ENCODE assay signal across 28 cellular contexts in the genomic region with DNA sequence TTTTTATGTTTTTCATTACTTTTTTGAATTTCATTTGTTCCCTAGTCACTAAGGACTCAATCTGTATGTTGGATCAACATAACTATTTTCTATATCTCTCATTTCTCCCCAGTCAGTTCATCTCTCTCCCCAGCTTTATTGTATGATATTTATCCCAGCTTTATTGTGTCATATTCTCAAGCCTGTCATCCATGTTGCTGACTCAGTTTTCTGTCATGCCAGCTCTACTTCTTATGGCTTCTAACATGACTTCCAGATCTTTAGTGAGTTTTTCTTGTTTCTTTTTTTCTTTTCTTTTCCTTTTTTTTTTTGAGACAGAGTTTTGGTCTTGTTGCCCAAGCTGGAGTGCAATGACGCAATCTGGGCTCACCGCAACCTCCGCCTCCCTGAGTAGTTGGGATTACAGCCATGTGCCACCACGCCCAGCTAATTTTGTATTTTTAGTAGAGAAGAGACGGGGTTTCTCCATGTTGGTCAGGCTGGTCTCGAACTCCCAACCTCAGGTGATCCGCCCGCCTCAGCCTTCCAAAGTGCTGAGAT. TPM values are rescaled to one million over a fixed set of nuclear protein-coding genes. Genes with fewer than 3 reads are reported as not detected.
A peak's percentile ranks its signal among the peaks of the same experiment; 100 is the strongest.
DNase-seq lines count a peak whose midpoint lies in the region; ATAC-seq and TF ChIP-seq lines count a peak whose summit lies in the region.
"Had no signal": no experiment of that assay in that cellular context is flagged by ENCODE, and none has a peak within 500 bp of the region (broad histone marks: within the 10 kb centered on the region; RNA-seq: fewer than 3 reads in every experiment).

No MANE protein-coding gene starts in this region.

- dilution Hi-C loops in mammary epithelial cell (cut with HindIII; ENCODE audit: low sequenced_read_pairs) = no loop called here

- peaks cover 2% of the 10 kb centered on the region for H3K4me1 Mint-ChIP-seq in osteocyte (ENCODE audit: unreplicated experiment)
- H3K4me1 Mint-ChIP-seq: activated naive CD4-positive, alpha-beta T cell treated with anti-CD3 and anti-CD28 coated beads, Interleukin-2, amount 50 U/mL, for 24 hours; activated T-helper 17 cell treated with anti-CD3 and anti-CD28 coated beads, Interleukin-2, amount 50 U/mL, for 72 hours; CD4-positive, CD25-positive, alpha-beta regulatory T cell; nephron had no signal

- no peaks in the 10 kb centered on the region for H3K9me3 Mint-ChIP-seq in osteocyte (ENCODE audit: unreplicated experiment)
- H3K9me3 Mint-ChIP-seq: activated naive CD4-positive, alpha-beta T cell treated with anti-CD3 and anti-CD28 coated beads, Interleukin-2, amount 50 U/mL, for 24 hours; activated T-helper 17 cell treated with anti-CD3 and anti-CD28 coated beads, Interleukin-2, amount 50 U/mL, for 72 hours; nephron had no signal

- no peak for TF ChIP-seq CTCF in NB4 (IDR thresholded peaks at IDR 0.05; ENCODE audit: low read depth, low read length)
- no peak for TF ChIP-seq CTCF in mammary epithelial cell (conservative IDR thresholded peaks at IDR 0.05 in 1 of 2, IDR thresholded peaks at IDR 0.05 in 1 of 2; ENCODE audit: extremely low read depth in 1 of 2, insufficient read depth in 1 of 2, low read depth in 1 of 2, low read length in 2 of 2)
- TF ChIP-seq CTCF in left lung (IDR thresholded peaks at IDR 0.05) = no peak
- no peak for TF ChIP-seq CTCF in lower lobe of right lung (IDR thresholded peaks at IDR 0.05)
- no peak for TF ChIP-seq CTCF in osteocyte (IDR thresholded peaks at IDR 0.05)

- H3K9me3 ChIP-seq in GM23248 (ENCODE audit: low read depth) (no peaks in the 10 kb centered on the region), mammary epithelial cell (replicated peaks; ENCODE audit: insufficient read depth, low read length) (no peaks in the 10 kb centered on the region), left lung (no peaks in the 10 kb centered on the region), lower lobe of right lung (no peaks in the 10 kb centered on the region)
- H3K9me3 ChIP-seq: right atrium auricular region, testis, uterus had no signal

- peaks cover 4% of the 10 kb centered on the region for H3K27me3 Mint-ChIP-seq in osteocyte (ENCODE audit: unreplicated experiment)

- H3K4me2 ChIP-seq in GM23248 (ENCODE audit: unreplicated experiment) = no peak overlapping the region
- H3K4me2 ChIP-seq in mammary epithelial cell (ENCODE audit: insufficient read depth, low read depth, low read length) = no peak overlapping the region

- no peak overlapping the region for H3K27ac Mint-ChIP-seq in osteocyte (ENCODE audit: unreplicated experiment)
- H3K27ac Mint-ChIP-seq: activated naive CD4-positive, alpha-beta T cell treated with anti-CD3 and anti-CD28 coated beads, Interleukin-2, amount 50 U/mL, for 24 hours; activated T-helper 17 cell treated with anti-CD3 and anti-CD28 coated beads, Interleukin-2, amount 50 U/mL, for 72 hours; nephron; stimulated activated naive B cell treated with anti-CD40 and anti-IgM and Interleukin-4, amounts not matched to agents 10 μg/mL and 1 μg/mL and 100 μg/mL, for 72 hours had no signal

- intact Hi-C loops in mammary epithelial cell (cut with micrococcal nuclease) = no loop called here
- intact Hi-C loops in left lung (cut with DNase I) = no loop called here
- intact Hi-C loops in lower lobe of right lung (cut with DNase I) = no loop called here

- H3K36me3 Mint-ChIP-seq in osteocyte (ENCODE audit: unreplicated experiment) = no peaks in the 10 kb centered on the region
- H3K36me3 Mint-ChIP-seq: activated naive CD4-positive, alpha-beta T cell treated with anti-CD3 and anti-CD28 coated beads, Interleukin-2, amount 50 U/mL, for 24 hours; CD4-positive, CD25-positive, alpha-beta regulatory T cell; stimulated activated naive B cell treated with anti-CD40 and anti-IgM and Interleukin-4, amounts not matched to agents 10 μg/mL and 1 μg/mL and 100 μg/mL, for 72 hours had no signal

- no peaks in the 10 kb centered on the region for H3K36me3 ChIP-seq in GM23248 (ENCODE audit: low read depth)
- no peaks in the 10 kb centered on the region for H3K36me3 ChIP-seq in mammary epithelial cell (ENCODE audit: insufficient read depth, low read length)
- H3K36me3 ChIP-seq in left lung = no peaks in the 10 kb centered on the region
- H3K36me3 ChIP-seq in lower lobe of right lung = no peaks in the 10 kb centered on the region
- H3K36me3 ChIP-seq: right atrium auricular region, uterus had no signal

- WGBS in GM23248 (ENCODE audit: low coverage in 1 of 2, low lambda C conversion rate in 2 of 2, missing lambda C conversion rate in 2 of 2), 2 experiments = 54 to 59% methylated on average over 8 of the region's 8 CpGs
- WGBS in mammary epithelial cell (ENCODE audit: low coverage, missing lambda C conversion rate) = 73% methylated on average over 8 of the region's 8 CpGs

- H3K27ac ChIP-seq in GM23248 (no peak overlapping the region; the same call in 1 of the 2 replicates), mammary epithelial cell (ENCODE audit: insufficient read depth, low read depth, low read length) (no peak overlapping the region), left lung (no peak overlapping the region), lower lobe of right lung (no peak overlapping the region)
- H3K27ac ChIP-seq: parathyroid adenoma, right atrium auricular region, RWPE1, testis, uterus had no signal

- no peak for TF ChIP-seq POLR2A in NB4 (IDR thresholded peaks at IDR 0.05; ENCODE audit: extremely low read depth, insufficient read length)

- H3K9ac ChIP-seq in GM23248 (no peak overlapping the region), mammary epithelial cell (ENCODE audit: insufficient read depth, low read length) (no peak overlapping the region)
- H3K9ac ChIP-seq: parathyroid adenoma had no signal

- H3F3A ChIP-seq in GM23248 (ENCODE audit: insufficient read depth) = peaks cover 7% of the 10 kb centered on the region; the same call in 1 of the 2 replicates

- no peak overlapping the region for H3K4me3 Mint-ChIP-seq in osteocyte (ENCODE audit: unreplicated experiment)
- H3K4me3 Mint-ChIP-seq: activated naive CD4-positive, alpha-beta T cell treated with anti-CD3 and anti-CD28 coated beads, Interleukin-2, amount 50 U/mL, for 24 hours; activated T-helper 17 cell treated with anti-CD3 and anti-CD28 coated beads, Interleukin-2, amount 50 U/mL, for 72 hours; CD4-positive, CD25-positive, alpha-beta regulatory T cell; nephron; stimulated activated naive B cell treated with anti-CD40 and anti-IgM and Interleukin-4, amounts not matched to agents 10 μg/mL and 1 μg/mL and 100 μg/mL, for 72 hours had no signal

- H2AFZ ChIP-seq in GM23248 (0 out of 2 replicates have a peak overlapping the region, but pooled peaks have one; percentile 20), mammary epithelial cell (ENCODE audit: low read depth, low read length) (no peak overlapping the region)
- H2AFZ ChIP-seq: parathyroid adenoma had no signal

- H3K27me3 ChIP-seq in GM23248 (replicated peaks; ENCODE audit: insufficient read depth) = no peaks in the 10 kb centered on the region
- H3K27me3 ChIP-seq in mammary epithelial cell (ENCODE audit: insufficient read depth, low read length) = no peaks in the 10 kb centered on the region
- H3K27me3 ChIP-seq in left lung = no peaks in the 10 kb centered on the region
- H3K27me3 ChIP-seq in lower lobe of right lung (ENCODE audit: low read depth) = no peaks in the 10 kb centered on the region
- H3K27me3 ChIP-seq: right atrium auricular region, testis, uterus had no signal

- CTCF ChIA-PET in mammary epithelial cell (lab: Charles Lee; ENCODE audit: low non-redundant PET) = no interaction called here

- peaks cover 16% of the 10 kb centered on the region for H3K4me1 ChIP-seq in GM23248 (ENCODE audit: insufficient read depth)
- peaks cover 12% of the 10 kb centered on the region for H3K4me1 ChIP-seq in mammary epithelial cell (ENCODE audit: insufficient read depth, low read length)
- H3K4me1 ChIP-seq in left lung = no peaks in the 10 kb centered on the region
- H3K4me1 ChIP-seq in lower lobe of right lung = no peaks in the 10 kb centered on the region
- H3K4me1 ChIP-seq: parathyroid adenoma, right atrium auricular region, testis, uterus had no signal

- no peaks in the 10 kb centered on the region for H3K9me2 ChIP-seq in GM23248 (ENCODE audit: insufficient read depth)

- no TSS peak for BruUV-seq in mammary epithelial cell (replicated peaks; lab: Mats Ljungman, UMichigan)

- peak; percentile 54 for DNase-seq in GM23248
- DNase-seq in NB4 (ENCODE audit: low read depth) = peak; percentile 83
- DNase-seq in mammary epithelial cell = peak; percentile 25
- DNase-seq in left lung = peak in 1 of 2 donors; percentile 48
- no peak for DNase-seq in lower lobe of right lung
- DNase-seq in osteocyte (ENCODE audit: extremely low spot score, unreplicated experiment) = no peak
- DNase-seq in HUDEP-2 (lab: John Stamatoyannopoulos, UW; ENCODE audit: unreplicated experiment in 76 of 76) = no peak
- DNase-seq: activated CD4-positive, alpha-beta T cell treated with anti-CD3 and anti-CD28 coated beads, Interleukin-2, amount 50 U/mL, for 4 hours; activated CD4-positive, CD25-positive, alpha-beta regulatory T cell; activated CD8-positive, alpha-beta memory T cell treated with anti-CD3 and anti-CD28 coated beads, Interleukin-2, amount 50 U/mL, for 4 hours; CD4-positive, CD25-positive, alpha-beta regulatory T cell; EL; hippocampal formation; KG1; left ventricle myocardium superior; NCI-H1048; NCI-H1694 treated with DMSO at 0.1 percent for 48 hours; NCI-H526 treated with DMSO at 0.1 percent for 48 hours; stimulated activated CD4-positive, alpha-beta T cell treated with anti-CD3 and anti-CD28 coated beads, Interleukin-4, amount 100 ng/mL, for 24 hours; stimulated activated naive B cell treated with anti-CD40 and anti-IgM and Interleukin-4, amounts not matched to agents 10 μg/mL and 1 μg/mL and 100 μg/mL, for 72 hours; testis; uterus had no signal

- ATAC-seq in left lung (peak; percentile 24), lower lobe of right lung (no peak)
- ATAC-seq: activated T-helper 17 cell treated with anti-CD3 and anti-CD28 coated beads, Interleukin-2, amount 50 U/mL, for 72 hours; left ventricle myocardium superior; stimulated activated naive B cell treated with anti-CD40 and anti-IgM and Interleukin-4, amounts not matched to agents 10 μg/mL and 1 μg/mL and 100 μg/mL, for 72 hours had no signal

- H4K20me1 ChIP-seq in GM23248 (ENCODE audit: insufficient read depth) (no peaks in the 10 kb centered on the region), mammary epithelial cell (ENCODE audit: insufficient read depth, low read length) (no peaks in the 10 kb centered on the region)

- H3K4me3 ChIP-seq in GM23248 (no peak overlapping the region), NB4 (ENCODE audit: low read depth, low read length) (no peak overlapping the region), mammary epithelial cell (replicated peaks in 1 of 3; ENCODE audit: insufficient read depth in 1 of 3, low read depth in 2 of 3, low read length in 3 of 3) (no peak overlapping the region), left lung (no peak overlapping the region), lower lobe of right lung (no peak overlapping the region)
- H3K4me3 ChIP-seq: right atrium auricular region, testis, uterus had no signal

- in situ Hi-C loops in GM23248 (cut with MboI) (no loop called here), mammary epithelial cell (cut with MboI; ENCODE audit: low sequenced_read_pairs in 2 of 2) (no loop called here)

- H3K79me2 ChIP-seq in GM23248 (ENCODE audit: insufficient read depth) (no peaks in the 10 kb centered on the region), mammary epithelial cell (ENCODE audit: insufficient read depth, low read length) (no peaks in the 10 kb centered on the region)
- H3K79me2 ChIP-seq: parathyroid adenoma had no signal

RNA-seq across cellular contexts. Expression of gene CALU, which starts 28.7 kb away (rescaled TPM):
- 1,466 and 1,589 TPM in 2 replicates for total RNA-seq in GM23248 (2014; rRNA removed; shearing (Covaris generic))
- polyA plus RNA-seq in GM23248 (2016; fragmentation: Nextera tagmentation; extraction: Ambion mirVana) = 1,706 and 1,740 TPM in 2 replicates
- total RNA-seq in mammary epithelial cell = 100 to 1,000 TPM; 185 to 232 TPM
- polyA plus RNA-seq in mammary epithelial cell = 147 TPM
- polyA minus RNA-seq in mammary epithelial cell = 97.6 TPM
- total RNA-seq in left lung = 100 to 1,000 TPM; 177 to 239 TPM
- total RNA-seq in lower lobe of right lung = 84.6 TPM
- 516 and 530 TPM in 2 replicates for total RNA-seq in osteocyte

RNA-seq across cellular contexts. Expression of gene GARIN1A, which starts 38.4 kb away (rescaled TPM):
- 0.43 and 0.89 TPM in 2 replicates for total RNA-seq in GM23248 (2014; rRNA removed; shearing (Covaris generic))
- polyA plus RNA-seq in GM23248 (2016; fragmentation: Nextera tagmentation; extraction: Ambion mirVana) (0.28 and 0.42 TPM in 2 replicates), mammary epithelial cell (0.18 TPM)
- total RNA-seq in mammary epithelial cell (1 to 10 TPM; 1.2 to 2.9 TPM), left lung (1 to 10 TPM; 1.1 to 3.4 TPM), lower lobe of right lung (3.4 TPM), osteocyte (3.9 TPM in 2 replicates)
- not detected for polyA minus RNA-seq in mammary epithelial cell

Comparison
In these comparisons a context has a peak if more than half of its experiments do, and no peak if none do; other contexts are left out.
1. DNase-seq: peak in GM23248 (single experiment), NB4 (single experiment) and mammary epithelial cell (single experiment); none in lower lobe of right lung (single experiment), osteocyte (single experiment) and HUDEP-2 (0 of 76).